In genomic region chr11:127108838-127109237, GRCh38 we compare ENCODE assay signal across 25 cellular contexts.
"Had no signal": no experiment of that assay in that cellular context is flagged by ENCODE, and none has a peak within 500 bp of the region (broad histone marks: within the 10 kb centered on the region; RNA-seq: fewer than 3 reads in every experiment).

No MANE protein-coding gene starts in this region.

- DNase-seq: hypothalamus; islet precursor cell; left ventricle myocardium inferior; midbrain; mucosa of descending colon; naive thymus-derived CD4-positive, alpha-beta T cell; pancreas; posterior cingulate gyrus; right cardiac atrium; sigmoid colon; small intestine; spleen; stimulated activated CD4-positive, alpha-beta T cell treated with anti-CD3 and anti-CD28 coated beads, Interleukin-2, amount 100 ng/mL, for 48 hours; stimulated activated CD4-positive, alpha-beta T cell treated with anti-CD3 and anti-CD28 coated beads, Interleukin-4, amount 100 ng/mL, for 4 hours; stimulated activated CD8-positive, alpha-beta memory T cell treated with anti-CD3 and anti-CD28 coated beads, Interleukin-4, amount 100 ng/mL, for 48 hours; stimulated activated naive CD4-positive, alpha-beta T cell treated with Interleukin-2 at 50 U/mL for 16 hours; stimulated activated naive CD8-positive, alpha-beta T cell treated with anti-CD3 and anti-CD28 coated beads, Interleukin-15, amount 100 ng/mL, for 72 hours; substantia nigra; uterus had no signal

- H3K36me3 ChIP-seq: left ventricle myocardium inferior, neural progenitor cell, pancreas, prostate gland, sigmoid colon, spleen, tibial nerve, uterus had no signal

- H3K4me3 ChIP-seq: left ventricle myocardium inferior, lung, mucosa of descending colon, neural progenitor cell, pancreas, prostate gland, sigmoid colon, spleen, tibial nerve, uterus had no signal

- ATAC-seq: mucosa of descending colon; naive thymus-derived CD4-positive, alpha-beta T cell; natural killer cell treated with Interleukin-12 subunit alpha and Interleukin-12 subunit beta and Interleukin-15 and Interleukin-18, amount 100 ng/mL, for 72 hours; pancreas; right cardiac atrium; stimulated activated memory B cell treated with anti-CD40 and anti-IgM and Interleukin-4, amounts not matched to agents 10 μg/mL and 1 μg/mL and 100 μg/mL, for 72 hours; stimulated activated naive CD8-positive, alpha-beta T cell treated with anti-CD3 and anti-CD28 coated beads, Interleukin-15, amount 100 ng/mL, for 72 hours had no signal

- H3K4me2 ChIP-seq: neural progenitor cell had no signal

- H3K4me1 ChIP-seq: left ventricle myocardium inferior, pancreas, prostate gland, sigmoid colon, spleen, uterus had no signal

- H3K27ac ChIP-seq: left ventricle myocardium inferior, neural progenitor cell, pancreas, prostate gland, sigmoid colon, spleen, tibial nerve, uterus had no signal

- H3K27me3 ChIP-seq: neural progenitor cell, pancreas, sigmoid colon, tibial nerve, uterus had no signal

- H3K9ac ChIP-seq: neural progenitor cell had no signal

- FAIRE-seq: pancreas, small intestine had no signal

- H3K9me3 ChIP-seq: left ventricle myocardium inferior, mucosa of descending colon, pancreas, prostate gland, sigmoid colon, spleen, tibial nerve, uterus had no signal
